ENCODE assay signal across 16 cellular contexts in the genomic region with DNA sequence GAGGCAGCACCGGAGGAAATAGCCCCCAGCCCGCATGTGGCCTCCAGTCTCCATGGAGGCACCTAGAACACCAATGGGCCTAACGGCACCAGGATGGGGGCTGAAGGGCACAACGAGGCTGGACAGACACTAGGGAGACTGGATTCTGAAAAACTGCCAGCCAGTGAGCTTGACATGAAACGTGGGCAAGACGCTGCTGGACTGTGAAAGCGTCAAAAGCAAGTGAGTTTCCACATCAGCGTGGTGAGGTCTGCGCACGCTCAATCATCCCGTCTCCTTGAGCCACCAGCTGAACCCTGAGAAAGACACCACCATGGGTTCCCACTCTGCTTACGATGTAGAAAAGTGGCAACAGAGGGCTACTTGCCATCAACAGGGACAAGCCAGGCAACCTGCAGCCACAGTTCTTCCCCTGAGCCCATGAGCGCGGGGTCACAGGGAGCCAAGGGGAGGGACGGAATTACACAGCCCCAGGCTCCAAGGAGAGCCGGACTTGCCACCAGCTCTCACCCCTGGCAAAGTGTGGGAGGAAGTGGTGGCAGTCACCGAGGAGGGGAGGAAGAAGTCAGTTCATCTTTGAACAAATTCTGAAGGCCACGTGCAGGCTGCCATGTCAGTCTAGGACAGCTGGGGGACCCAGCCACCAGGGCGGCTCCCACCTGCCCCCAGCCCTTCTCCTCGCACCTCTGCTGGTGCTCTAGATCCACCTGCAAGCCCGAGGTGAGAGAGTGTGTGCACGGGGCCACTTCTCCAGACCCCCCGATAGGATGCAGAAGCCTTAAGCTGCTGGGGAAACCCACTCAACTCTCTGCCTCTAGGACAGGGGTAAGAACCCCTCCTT.
A peak's percentile ranks its signal among the peaks of the same experiment; 100 is the strongest.
DNase-seq lines count a peak whose midpoint lies in the region; ATAC-seq, FAIRE-seq and TF ChIP-seq lines count a peak whose summit lies in the region.
"Had no signal": no experiment of that assay in that cellular context is flagged by ENCODE, and none has a peak within 500 bp of the region (broad histone marks: within the 10 kb centered on the region; RNA-seq: fewer than 3 reads in every experiment).

No MANE protein-coding gene starts in this region.

- no peak for TF ChIP-seq EP300 in H1 (IDR thresholded peaks at IDR 0.05; ENCODE audit: borderline replicate concordance in 1 of 2, low read depth in 2 of 2, low read length in 2 of 2)

- H2BK12ac ChIP-seq in H1 (ENCODE audit: low read depth, low read length) (no peak overlapping the region), neuronal stem cell (ENCODE audit: low read length) (no peak overlapping the region)

- H3K27ac ChIP-seq in H1 (ENCODE audit: low read depth, low read length) (no peak overlapping the region), neuronal stem cell (replicated peaks; ENCODE audit: low read length) (no peak overlapping the region)
- H3K27ac ChIP-seq: BLaER1 had no signal

- H3K4me3 ChIP-seq in H1 (ENCODE audit: extremely low read depth in 1 of 4, insufficient read depth in 2 of 4, low read depth in 3 of 4, low read length in 4 of 4) (no peak overlapping the region), neuronal stem cell (ENCODE audit: low read length in 2 of 2) (no peak overlapping the region)
- H3K4me3 ChIP-seq: BLaER1, GM12878, HAP-1 had no signal

- no peaks in the 10 kb centered on the region for H3K79me2 ChIP-seq in H1 (ENCODE audit: control insufficient read depth in 1 of 2, insufficient read depth in 2 of 2, low read length in 2 of 2)

- no peak overlapping the region for H4K5ac ChIP-seq in H1 (ENCODE audit: insufficient read length, low read depth, low read length)

- H3K9me3 ChIP-seq in H1 (ENCODE audit: insufficient read depth in 2 of 2, low read depth in 1 of 2, low read length in 1 of 2) (no peaks in the 10 kb centered on the region), neuronal stem cell (replicated peaks in 1 of 2; ENCODE audit: control insufficient read depth in 2 of 2, insufficient read depth in 1 of 2, low read depth in 1 of 2, low read length in 2 of 2) (no peaks in the 10 kb centered on the region)
- H3K9me3 ChIP-seq: BLaER1, HAP-1 had no signal

- CTCF ChIA-PET in H1 (lab: Charles Lee; ENCODE audit: partially characterized antibody): interaction anchor here (0.8 to 1.6 kb wide), 4 partner anchors 8 to 200 kb away, joined by 3 to 8 read pairs (median 4); no protein-coding TSS in a partner anchor
- CTCF ChIA-PET in activated CD4-positive, alpha-beta memory T cell treated with anti-CD3 and anti-CD28 coated beads, Interleukin-2, amount 10 ng/mL, durations not matched to agents 7 days and 5 days (lab: Charles Lee): no interaction called here

- peaks cover 2% of the 10 kb centered on the region for H3K27me3 Mint-ChIP-seq in activated CD4-positive, alpha-beta memory T cell treated with anti-CD3 and anti-CD28 coated beads, Interleukin-2, amount 10 ng/mL, durations not matched to agents 7 days and 5 days

- TF ChIP-seq POLR2A in H1 (IDR thresholded peaks at IDR 0.05; ENCODE audit: control extremely low read depth in 1 of 2, low read depth in 2 of 2, low read length in 2 of 2): no peak

- H3K23ac ChIP-seq in H1 (ENCODE audit: insufficient read length): no peak overlapping the region
- peak overlapping the region; percentile 29 for H3K23ac ChIP-seq in neuronal stem cell (ENCODE audit: low read depth, low read length, poor library complexity)

- H2BK5ac ChIP-seq in H1 (ENCODE audit: low read depth, low read length) (no peak overlapping the region), neuronal stem cell (ENCODE audit: low read length) (peak overlapping the region; percentile 62)

- H3K4me3 Mint-ChIP-seq in activated CD4-positive, alpha-beta memory T cell treated with anti-CD3 and anti-CD28 coated beads, Interleukin-2, amount 10 ng/mL, durations not matched to agents 7 days and 5 days: no peak overlapping the region
- H3K4me3 Mint-ChIP-seq: CD14-positive monocyte; CD4-positive, alpha-beta memory T cell had no signal

- no peaks in the 10 kb centered on the region for H3K9me3 Mint-ChIP-seq in activated CD4-positive, alpha-beta memory T cell treated with anti-CD3 and anti-CD28 coated beads, Interleukin-2, amount 10 ng/mL, durations not matched to agents 7 days and 5 days
- H3K9me3 Mint-ChIP-seq: CD14-positive monocyte had no signal

- FAIRE-seq in H1 (lab: Jason Lieb, UNC): no peak
- FAIRE-seq: GM12878 had no signal

- 91% methylated on average over 23 of the region's 23 CpGs; no CpG with 5 or more reads in 1 of the 2 experiments for WGBS in H1 (ENCODE audit: extremely low coverage in 1 of 2, insufficient coverage in 1 of 2, insufficient read length in 1 of 2, insufficient replicate concordance in 2 of 2, low coverage in 1 of 2, low lambda C conversion rate in 2 of 2, missing lambda C conversion rate in 1 of 2), 2 experiments
- WGBS in neuronal stem cell (ENCODE audit: extremely low coverage in 2 of 2, insufficient read length in 2 of 2, insufficient replicate concordance in 1 of 2), 2 donors: no CpG with 5 or more reads among the region's 23 CpGs

- H3K4me2 ChIP-seq in H1 (ENCODE audit: insufficient read depth in 1 of 2, low read depth in 2 of 2, low read length in 2 of 2) (no peak overlapping the region), neuronal stem cell (ENCODE audit: insufficient read depth, low read length, poor library complexity, severe bottlenecking) (no peak overlapping the region)
- H3K4me2 ChIP-seq: BLaER1 had no signal

- no peak overlapping the region for H2AFZ ChIP-seq in H1 (ENCODE audit: low read length)
- no peak overlapping the region for H2AFZ ChIP-seq in neuronal stem cell (ENCODE audit: low read length)

- H4K20me1 ChIP-seq in H1 (replicated peaks in 1 of 2; ENCODE audit: control insufficient read depth in 1 of 2, insufficient read depth in 2 of 2, low read length in 2 of 2): no peaks in the 10 kb centered on the region
- H4K20me1 ChIP-seq: BLaER1 had no signal

- H3K14ac ChIP-seq in H1 (ENCODE audit: insufficient read length) (no peak overlapping the region), neuronal stem cell (ENCODE audit: low read length) (peak overlapping the region; percentile 14)

- H2AK5ac ChIP-seq in H1 (ENCODE audit: low read depth, low read length) (no peak overlapping the region), neuronal stem cell (ENCODE audit: low read depth, low read length) (peak overlapping the region; percentile 32)

- no peak overlapping the region for H3K56ac ChIP-seq in H1 (replicated peaks; ENCODE audit: insufficient read length, low read depth, low read length)

- DNase-seq in activated effector memory CD4-positive, alpha-beta T cell treated with anti-CD3 and anti-CD28 coated beads, Interleukin-2, amount 50 U/mL, for 16 hours: peak; percentile 31
- no peak for DNase-seq in activated effector memory CD4-positive, alpha-beta T cell treated with Interleukin-2 at 50 U/mL for 16 hours
- DNase-seq in H1 (ENCODE audit: low read depth in 1 of 2, low spot score in 2 of 2) (no peak), neuronal stem cell (ENCODE audit: low spot score) (no peak), NCI-H1930 (lab: John Stamatoyannopoulos, UW) (no peak), left colon (no peak)
- no peak for DNase-seq in activated CD4-positive, alpha-beta memory T cell treated with anti-CD3 and anti-CD28 coated beads, Interleukin-2, amount 10 ng/mL, durations not matched to agents 7 days and 5 days
- DNase-seq: 8988T; CD4-positive, alpha-beta memory T cell; DND-41; EL; GOT3 had no signal

- no peak overlapping the region for H3K27ac Mint-ChIP-seq in activated CD4-positive, alpha-beta memory T cell treated with anti-CD3 and anti-CD28 coated beads, Interleukin-2, amount 10 ng/mL, durations not matched to agents 7 days and 5 days
- H3K27ac Mint-ChIP-seq: CD14-positive monocyte; CD4-positive, alpha-beta memory T cell had no signal

- H2BK15ac ChIP-seq in H1 (ENCODE audit: low read length) (no peak overlapping the region), neuronal stem cell (ENCODE audit: low read length) (peak overlapping the region; percentile 77)

- peak in 1 of 2 experiments; percentile 19; a peak in 1 of 4 replicates for TF ChIP-seq RAD21 in H1 (IDR thresholded peaks at IDR 0.05 in 1 of 2, conservative IDR thresholded peaks at IDR 0.05 in 1 of 2; ENCODE audit: low read depth in 2 of 2, low read length in 2 of 2)

- H3K36me3 ChIP-seq in H1 (ENCODE audit: control insufficient read depth in 2 of 4, insufficient read depth in 4 of 4, low read length in 3 of 4) (no peaks in the 10 kb centered on the region), neuronal stem cell (replicated peaks in 1 of 2; ENCODE audit: control insufficient read depth in 2 of 2, insufficient read depth in 2 of 2, low read length in 2 of 2) (no peaks in the 10 kb centered on the region)
- H3K36me3 ChIP-seq: BLaER1, HAP-1 had no signal

- H3K18ac ChIP-seq in H1 (ENCODE audit: extremely low read depth, low read length): no peak overlapping the region
- H3K18ac ChIP-seq in neuronal stem cell (ENCODE audit: low read length): peak overlapping the region; percentile 49

- no peak for ATAC-seq in left colon
- ATAC-seq: GM12878 had no signal

- intact Hi-C loops in left colon (cut with DNase I, micrococcal nuclease): no loop called here

- H4K91ac ChIP-seq in H1 (replicated peaks; ENCODE audit: insufficient read length, low read length) (no peak overlapping the region), neuronal stem cell (ENCODE audit: low read depth, low read length, poor library complexity) (no peak overlapping the region)

- H3K79me1 ChIP-seq in H1 (ENCODE audit: low read depth, low read length) (no peaks in the 10 kb centered on the region), neuronal stem cell (ENCODE audit: low read depth, low read length) (no peaks in the 10 kb centered on the region)

- no peak overlapping the region for H2BK120ac ChIP-seq in H1 (replicated peaks; ENCODE audit: low read depth, low read length)
- H2BK120ac ChIP-seq in neuronal stem cell (ENCODE audit: low read depth, low read length): no peak overlapping the region

- H2BK20ac ChIP-seq in H1 (ENCODE audit: low read length): no peak overlapping the region

- H4K8ac ChIP-seq in H1 (ENCODE audit: extremely low read depth, insufficient read depth, low read length) (no peak overlapping the region; the same call in 1 of the 2 replicates), neuronal stem cell (ENCODE audit: low read depth, low read length) (no peak overlapping the region)

- POLR2A ChIA-PET in H1 (lab: Charles Lee; ENCODE audit: partially characterized antibody): no interaction called here
- POLR2A ChIA-PET in activated CD4-positive, alpha-beta memory T cell treated with anti-CD3 and anti-CD28 coated beads, Interleukin-2, amount 10 ng/mL, durations not matched to agents 7 days and 5 days (lab: Charles Lee): no interaction called here

- H3K4ac ChIP-seq in H1 (replicated peaks; ENCODE audit: insufficient read length, low read depth, low read length): no peak overlapping the region
- H3K4ac ChIP-seq in neuronal stem cell (ENCODE audit: low read length): no peak overlapping the region

- no peak overlapping the region for H3K9ac ChIP-seq in H1 (replicated peaks in 1 of 4; ENCODE audit: extremely low read depth in 1 of 4, low read depth in 3 of 4, low read length in 3 of 4)
- no peak overlapping the region for H3K9ac ChIP-seq in neuronal stem cell (ENCODE audit: low read depth, low read length, poor library complexity)
- H3K9ac ChIP-seq: BLaER1 had no signal

- H3K27me3 ChIP-seq in H1 (replicated peaks in 1 of 4; ENCODE audit: control insufficient read depth in 3 of 4, extremely low read depth in 1 of 4, insufficient read depth in 3 of 4, low read length in 3 of 4) (no peaks in the 10 kb centered on the region), neuronal stem cell (ENCODE audit: control insufficient read depth in 3 of 3, insufficient read depth in 3 of 3, low read depth in 1 of 3, low read length in 3 of 3) (no peaks in the 10 kb centered on the region)
- H3K27me3 ChIP-seq: BLaER1 had no signal

- H3K4me1 ChIP-seq in H1 (replicated peaks in 1 of 4; ENCODE audit: control insufficient read depth in 3 of 4, insufficient read depth in 4 of 4, low read length in 3 of 4) (no peaks in the 10 kb centered on the region; a peak in 1 of 7 replicates), neuronal stem cell (ENCODE audit: control insufficient read depth in 2 of 2, insufficient read depth in 1 of 2, low read depth in 1 of 2, low read length in 2 of 2) (no peaks in the 10 kb centered on the region)
- H3K4me1 ChIP-seq: HAP-1 had no signal

- H3K23me2 ChIP-seq in H1 (ENCODE audit: low read depth, low read length): no peaks in the 10 kb centered on the region

- H3K36me3 Mint-ChIP-seq in activated CD4-positive, alpha-beta memory T cell treated with anti-CD3 and anti-CD28 coated beads, Interleukin-2, amount 10 ng/mL, durations not matched to agents 7 days and 5 days (ENCODE audit: low read depth): no peaks in the 10 kb centered on the region
- H3K36me3 Mint-ChIP-seq: CD14-positive monocyte; CD4-positive, alpha-beta memory T cell had no signal

- no peaks in the 10 kb centered on the region for H3K4me1 Mint-ChIP-seq in activated CD4-positive, alpha-beta memory T cell treated with anti-CD3 and anti-CD28 coated beads, Interleukin-2, amount 10 ng/mL, durations not matched to agents 7 days and 5 days
- H3K4me1 Mint-ChIP-seq: CD14-positive monocyte; CD4-positive, alpha-beta memory T cell had no signal

- peak in 2 of 3 experiments; percentile 6; a peak in 1 of 4 replicates for TF ChIP-seq CTCF in H1 (IDR thresholded peaks at IDR 0.05; ENCODE audit: control extremely low read depth in 1 of 3, insufficient read depth in 1 of 3, low read depth in 1 of 3, low read length in 3 of 3)
